ENCODE assay signal across 26 cellular contexts in genomic region chr16:80738521-80738920, GRCh38.
"Had no signal": no experiment of that assay in that cellular context is flagged by ENCODE, and none has a peak within 500 bp of the region (broad histone marks: within the 10 kb centered on the region; RNA-seq: fewer than 3 reads in every experiment).

No MANE protein-coding gene starts in this region.

- H3K27ac ChIP-seq: KMS-11, SJSA1, SK-N-MC had no signal

- H3K9ac ChIP-seq: KMS-11 had no signal

- H3K4me1 ChIP-seq: SJSA1 had no signal

- DNase-seq: Kasumi-1; MV-4-11; NCI-H1048; NCI-H1105; NCI-H1417 treated with DMSO at 0.1 percent for 48 hours; NCI-H146; NCI-H1694 treated with DMSO at 0.1 percent for 48 hours; NCI-H1930; NCI-H2081; NCI-H2107; NCI-H2171; NCI-H226; NCI-H446; NCI-H510A; NCI-H524 treated with DMSO at 0.1 percent for 48 hours; NCI-H69; NCI-H774; NK-92 treated with Interleukin-12 subunit alpha and Interleukin-12 subunit beta, amount 100 ng/mL, for 24 hours; OCI-M1; Right ventricle myocardium superior; RPMI8226; SIG-M5 had no signal

- H3K36me3 ChIP-seq: SJSA1 had no signal

- H3K27me3 ChIP-seq: SJSA1 had no signal

- H3K4me3 ChIP-seq: SJSA1, SK-N-MC had no signal

- H3K9me3 ChIP-seq: SJSA1 had no signal

- H3K4me2 ChIP-seq: KMS-11 had no signal

- FAIRE-seq: RCC 7860 had no signal
